8 cellular contexts compared by ENCODE assay signal in genomic region chr18:49460958-49461601, GRCh38. TPM values are rescaled to one million over a fixed set of nuclear protein-coding genes. Genes with fewer than 3 reads are reported as not detected.
DNase-seq lines count a peak whose midpoint lies in the region; ATAC-seq and TF ChIP-seq lines count a peak whose summit lies in the region.

No MANE protein-coding gene starts in this region.

- CTCF ChIA-PET in WTC11 (lab: Charles Lee), result interaction anchor here (1.2 kb wide), 1 partner anchor 397 kb away, joined by 4 read pairs; no protein-coding TSS in a partner anchor

- H3K9me3 Mint-ChIP-seq in activated CD4-positive, alpha-beta T cell treated with anti-CD3 and anti-CD28 coated beads, Interleukin-2, amount 10 ng/mL, durations not matched to agents 24 days and 14 days, result peaks cover 3% of the 10 kb centered on the region
- no peaks in the 10 kb centered on the region for H3K9me3 Mint-ChIP-seq in WTC11

- intact Hi-C loops in activated CD4-positive, alpha-beta T cell treated with anti-CD3 and anti-CD28 coated beads, Interleukin-2, amount 10 ng/mL, durations not matched to agents 24 days and 14 days (cut with micrococcal nuclease), result loop anchor here (1.0 kb wide), 2 partner anchors 26 to 31 kb away; partner anchors contain the start of genes C18orf32 and RPL17

- peaks cover 12% of the 10 kb centered on the region for H3K4me1 ChIP-seq in iPS-15b (ENCODE audit: control insufficient read depth, insufficient read depth, low read length)

- H3K36me3 ChIP-seq in iPS-15b (ENCODE audit: control insufficient read depth, insufficient read depth, low read length), result no peaks in the 10 kb centered on the region

- H3K4me3 Mint-ChIP-seq in activated CD4-positive, alpha-beta T cell treated with anti-CD3 and anti-CD28 coated beads, Interleukin-2, amount 10 ng/mL, durations not matched to agents 24 days and 14 days, result peak overlapping the region; percentile 85
- peak overlapping the region; percentile 73 for H3K4me3 Mint-ChIP-seq in WTC11

- peaks cover 4% of the 10 kb centered on the region for H3K36me3 Mint-ChIP-seq in activated CD4-positive, alpha-beta T cell treated with anti-CD3 and anti-CD28 coated beads, Interleukin-2, amount 10 ng/mL, durations not matched to agents 24 days and 14 days (ENCODE audit: low read depth)
- H3K36me3 Mint-ChIP-seq in WTC11, result no peaks in the 10 kb centered on the region

- peak overlapping the region; percentile 40 for H3K4me3 ChIP-seq in iPS-15b (ENCODE audit: low read depth, low read length)

- H3K9ac ChIP-seq in iPS-15b (ENCODE audit: low read depth, low read length), result no peak overlapping the region

- no peak for TF ChIP-seq CTCF in WTC11 (IDR thresholded peaks at IDR 0.05)

- no peak for ATAC-seq in WTC11
- no peak for ATAC-seq in GM18498 (IDR thresholded peaks at IDR 0.05; ENCODE audit: unreplicated experiment)
- ATAC-seq in GM21825 (IDR thresholded peaks at IDR 0.05; ENCODE audit: unreplicated experiment), result no peak

- peaks cover 22% of the 10 kb centered on the region for H3K4me1 Mint-ChIP-seq in activated CD4-positive, alpha-beta T cell treated with anti-CD3 and anti-CD28 coated beads, Interleukin-2, amount 10 ng/mL, durations not matched to agents 24 days and 14 days
- H3K4me1 Mint-ChIP-seq in WTC11, result peaks cover 31% of the 10 kb centered on the region

- POLR2A ChIA-PET in WTC11 (lab: Charles Lee), result interaction anchor here (0.7 kb wide), 1 partner anchor 55 kb away, joined by 3 read pairs; no protein-coding TSS in a partner anchor

- peaks cover 2% of the 10 kb centered on the region for H3K27me3 Mint-ChIP-seq in activated CD4-positive, alpha-beta T cell treated with anti-CD3 and anti-CD28 coated beads, Interleukin-2, amount 10 ng/mL, durations not matched to agents 24 days and 14 days
- H3K27me3 Mint-ChIP-seq in WTC11 (ENCODE audit: low read depth), result peaks cover 11% of the 10 kb centered on the region

- H3K27ac Mint-ChIP-seq in activated CD4-positive, alpha-beta T cell treated with anti-CD3 and anti-CD28 coated beads, Interleukin-2, amount 10 ng/mL, durations not matched to agents 24 days and 14 days, result peak overlapping the region; percentile 94
- H3K27ac Mint-ChIP-seq in WTC11, result peak overlapping the region; percentile 86

- H3K27me3 ChIP-seq in iPS-15b (ENCODE audit: control insufficient read depth, insufficient read depth, low read length), result no peaks in the 10 kb centered on the region

- no peaks in the 10 kb centered on the region for H3K9me3 ChIP-seq in iPS-15b (ENCODE audit: control insufficient read depth, insufficient read depth, low read length)

- DNase-seq in activated CD4-positive, alpha-beta T cell treated with anti-CD3 and anti-CD28 coated beads, Interleukin-2, amount 10 ng/mL, durations not matched to agents 24 days and 14 days, result no peak
- no peak for DNase-seq in activated CD4-positive, alpha-beta T cell treated with anti-CD3 and anti-CD28 coated beads for 48 hours
- DNase-seq in WTC11 (ENCODE audit: low spot score) (no peak), stromal cell of bone marrow (ENCODE audit: low read depth) (peak; percentile 35), LoVo (ENCODE audit: low spot score) (no peak)

TF ChIP-seq in WTC11, 78 proteins besides CTCF, POLR2A, EP300 and RAD21:
- TF ChIP-seq ATF3 (CRISPR knock-in tag; conservative IDR thresholded peaks at IDR 0.05) (no peak), GRHL2 (CRISPR knock-in tag; IDR thresholded peaks at IDR 0.05; ENCODE audit: insufficient replicate concordance, severe bottlenecking) (no peak), OVOL2 (CRISPR knock-in tag; IDR thresholded peaks at IDR 0.05; ENCODE audit: borderline replicate concordance) (no peak), ARID4B (CRISPR knock-in tag; IDR thresholded peaks at IDR 0.05; ENCODE audit: borderline replicate concordance) (no peak), RORB (CRISPR knock-in tag; IDR thresholded peaks at IDR 0.05) (0 out of 2 replicates have a peak, but pooled peaks have one; percentile 12), MAX (CRISPR knock-in tag; IDR thresholded peaks at IDR 0.05) (peak; percentile 13)

RNA-seq across cellular contexts. Expression of gene DYM, which starts 0.6 kb away (rescaled TPM):
- 62.1 and 64.5 TPM in 2 replicates for total RNA-seq in activated CD4-positive, alpha-beta T cell treated with anti-CD3 and anti-CD28 coated beads, Interleukin-2, amount 10 ng/mL, durations not matched to agents 24 days and 14 days
- total RNA-seq in WTC11 (2021), result 64.1 to 71.4 TPM (median 68.9 TPM) in 3 replicates

RNA-seq across cellular contexts. Expression of gene C18orf32, which starts 26.0 kb away (rescaled TPM):
- 20.4 and 26.1 TPM in 2 replicates for total RNA-seq in activated CD4-positive, alpha-beta T cell treated with anti-CD3 and anti-CD28 coated beads, Interleukin-2, amount 10 ng/mL, durations not matched to agents 24 days and 14 days
- total RNA-seq in WTC11 (2021), result 28.7 to 32.5 TPM (median 32.1 TPM) in 3 replicates

RNA-seq across cellular contexts. Expression of gene RPL17, which starts 31.2 kb away (rescaled TPM):
- total RNA-seq in activated CD4-positive, alpha-beta T cell treated with anti-CD3 and anti-CD28 coated beads, Interleukin-2, amount 10 ng/mL, durations not matched to agents 24 days and 14 days, result 2,202 and 2,205 TPM in 2 replicates
- total RNA-seq in WTC11 (2021), result 2,395 to 2,803 TPM (median 2,637 TPM) in 3 replicates
